ENCODE assay signal across 8 cellular contexts in genomic region chr14:75654127-75654732, GRCh38. TPM values are rescaled to one million over a fixed set of nuclear protein-coding genes. Genes with fewer than 3 reads are reported as not detected.
DNase-seq lines count a peak whose midpoint lies in the region; ATAC-seq and TF ChIP-seq lines count a peak whose summit lies in the region.

No MANE protein-coding gene starts in this region.

- no peak overlapping the region for H3K4me2 ChIP-seq in DND-41 (ENCODE audit: insufficient read depth, low read length)
- no peak overlapping the region for H3K4me2 ChIP-seq in HCT116 (ENCODE audit: low read length)

- no peak overlapping the region for H3K4me3 ChIP-seq in DND-41 (ENCODE audit: low read depth in 1 of 2, low read length in 2 of 2)
- no peak overlapping the region for H3K4me3 ChIP-seq in HCT116 (replicated peaks in 1 of 2; ENCODE audit: low read depth in 1 of 2, low read length in 2 of 2)

- BruUV-seq in HCT116 (replicated peaks; lab: Mats Ljungman, UMichigan): no TSS peak

- RAD21 ChIA-PET in HCT116 (lab: Charles Lee; ENCODE audit: low non-redundant PET in 1 of 2, low total read pairs in 2 of 2, uncharacterized antibody in 2 of 2, unreplicated experiment in 2 of 2): interaction anchor here (1.6 to 1.8 kb wide), 2 partner anchors 76 to 77 kb away, joined by 9 read pairs; partner anchors contain the start of gene FLVCR2 (in 1 of the 2)

- intact Hi-C loops in HCT116 (cut with micrococcal nuclease): loop anchor here (1.0 kb wide), 1 partner anchor 77 kb away; no protein-coding TSS in a partner anchor

- H3K9ac ChIP-seq in DND-41 (ENCODE audit: low read depth, low read length): no peak overlapping the region
- H3K9ac ChIP-seq in HCT116 (ENCODE audit: low read length): no peak overlapping the region

- TF ChIP-seq RAD21 in HCT116 (IDR thresholded peaks at IDR 0.05; ENCODE audit: low read depth): peak; percentile 85

- TF ChIP-seq POLR2A in HCT116 (IDR thresholded peaks at IDR 0.05; ENCODE audit: borderline replicate concordance, extremely low read depth, insufficient read depth, insufficient read length): no peak

- peak; percentile 73 for DNase-seq in DND-41
- DNase-seq in HCT116 (ENCODE audit: low read depth, low spot score): peak; percentile 44
- DNase-seq in NCI-H2171 (lab: John Stamatoyannopoulos, UW): peak; percentile 44
- peak; percentile 67 for DNase-seq in activated CD4-positive, CD25-positive, alpha-beta regulatory T cell treated with anti-CD3 and anti-CD28 coated beads, Interleukin-2, amount 50 U/mL, for 16 hours (ENCODE audit: low read depth, low spot score)
- DNase-seq in caudate nucleus (lab: John Stamatoyannopoulos, UW): peak in 59 of 61 donors; percentile 4 to 86 (median 53)
- peak; percentile 73 for DNase-seq in kidney tubule cell (ENCODE audit: low spot score)
- DNase-seq in stimulated activated CD4-positive, alpha-beta T cell treated with anti-CD3 and anti-CD28 coated beads, Interleukin-4, amount 100 ng/mL, for 24 hours: peak; percentile 88

- no peaks in the 10 kb centered on the region for H3K27me3 ChIP-seq in DND-41 (ENCODE audit: insufficient read depth, low read length, poor library complexity)
- no peaks in the 10 kb centered on the region for H3K27me3 ChIP-seq in HCT116 (ENCODE audit: insufficient read depth, low read length)

- CTCF ChIA-PET in HCT116 (lab: Charles Lee): interaction anchor here (0.6 to 5.6 kb wide), 12 partner anchors 10 to 359 kb away, joined by 3 to 84 read pairs (median 3); partner anchors contain the start of gene FLVCR2

- H3K36me3 ChIP-seq in DND-41 (ENCODE audit: insufficient read depth, low read length) (peaks cover 75% of the 10 kb centered on the region), HCT116 (ENCODE audit: control insufficient read depth in 1 of 2, insufficient read depth in 2 of 2, low read length in 2 of 2) (peaks cover 0 to 17% of the 10 kb centered on the region in 2 experiments; a peak in 2 of 4 replicates)

- TF ChIP-seq CTCF in DND-41 (IDR thresholded peaks at IDR 0.05; ENCODE audit: borderline replicate concordance, extremely low read depth, low read length, poor library complexity, severe bottlenecking) (peak; percentile 98), HCT116 (IDR thresholded peaks at IDR 0.05 in 2 of 3, conservative IDR thresholded peaks at IDR 0.05 in 1 of 3; ENCODE audit: borderline replicate concordance in 1 of 3, insufficient read depth in 1 of 3, low read depth in 2 of 3, low read length in 2 of 3) (peak; percentile 85 to 99 (median 97))

- H3K9me2 ChIP-seq in HCT116 (ENCODE audit: insufficient read depth): no peaks in the 10 kb centered on the region

- H3K27ac ChIP-seq in DND-41 (ENCODE audit: low read length): no peak overlapping the region
- H3K27ac ChIP-seq in HCT116 (ENCODE audit: low read depth, low read length): no peak overlapping the region
- H3K27ac ChIP-seq in caudate nucleus (ENCODE audit: low read depth, low read length): no peak overlapping the region

- H2AFZ ChIP-seq in DND-41 (ENCODE audit: low read depth, low read length) (no peak overlapping the region), HCT116 (ENCODE audit: low read depth, low read length, poor library complexity, severe bottlenecking) (no peak overlapping the region)

- no peaks in the 10 kb centered on the region for H4K20me1 ChIP-seq in DND-41 (ENCODE audit: insufficient read depth, low read length)
- H4K20me1 ChIP-seq in HCT116 (ENCODE audit: insufficient read depth): no peaks in the 10 kb centered on the region

- H3K79me2 ChIP-seq in DND-41 (ENCODE audit: insufficient read depth, low read length) (peaks cover 8% of the 10 kb centered on the region; the same call in 1 of the 2 replicates), HCT116 (ENCODE audit: insufficient read depth, low read length) (no peaks in the 10 kb centered on the region)

- H3K4me1 ChIP-seq in DND-41 (ENCODE audit: insufficient read depth, low read length) (peaks cover 8% of the 10 kb centered on the region; the same call in 1 of the 2 replicates), HCT116 (ENCODE audit: control insufficient read depth in 1 of 2, insufficient read depth in 2 of 2, low read length in 2 of 2) (peaks cover 0 to 5% of the 10 kb centered on the region in 2 experiments; a peak in 2 of 4 replicates)

- peak; percentile 97 for ATAC-seq in DND-41 (ENCODE audit: insufficient read depth, low read depth)
- peak; percentile 99 for ATAC-seq in HCT116
- ATAC-seq in HG03439 (IDR thresholded peaks at IDR 0.05; ENCODE audit: unreplicated experiment): no peak

- H3K9me3 ChIP-seq in DND-41 (ENCODE audit: insufficient read depth, low read length, severe bottlenecking): no peaks in the 10 kb centered on the region
- no peaks in the 10 kb centered on the region for H3K9me3 ChIP-seq in HCT116 (ENCODE audit: control insufficient read depth in 1 of 2, insufficient read depth in 1 of 2, low read depth in 1 of 2, low read length in 2 of 2)

- POLR2A ChIA-PET in HCT116 (lab: Charles Lee): interaction anchor here (1.0 kb wide), 1 partner anchor 77 kb away, joined by 4 read pairs; no protein-coding TSS in a partner anchor

TF ChIP-seq in HCT116, 20 proteins besides CTCF, POLR2A, EP300 and RAD21:
- no peak for TF ChIP-seq MAX (IDR thresholded peaks at IDR 0.05)
- TF ChIP-seq, protein P1, sequence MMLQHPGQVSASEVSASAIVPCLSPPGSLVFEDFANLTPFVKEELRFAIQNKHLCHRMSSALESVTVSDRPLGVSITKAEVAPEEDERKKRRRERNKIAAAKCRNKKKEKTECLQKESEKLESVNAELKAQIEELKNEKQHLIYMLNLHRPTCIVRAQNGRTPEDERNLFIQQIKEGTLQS (IDR thresholded peaks at IDR 0.05): no peak

RNA-seq across cellular contexts. Expression of gene ERG28, which starts 6.4 kb away (rescaled TPM):
- 18.4 TPM for total RNA-seq in HCT116 (2021; ENCODE audit: unreplicated experiment)
- 16.1 and 17.3 TPM in 2 replicates for polyA plus RNA-seq in HCT116 (2012)

RNA-seq across cellular contexts. Expression of gene TTLL5, which starts 6.8 kb away (rescaled TPM):
- total RNA-seq in HCT116 (2021; ENCODE audit: unreplicated experiment): 26.2 TPM
- polyA plus RNA-seq in HCT116 (2012): 15.1 and 16.5 TPM in 2 replicates
